In genomic region chr5:124398471-124398870, GRCh38 we compare ENCODE assay signal across 19 cellular contexts.
A peak's percentile ranks its signal among the peaks of the same experiment; 100 is the strongest.
DNase-seq lines count a peak whose midpoint lies in the region; ATAC-seq and TF ChIP-seq lines count a peak whose summit lies in the region.
"Had no signal": no experiment of that assay in that cellular context is flagged by ENCODE, and none has a peak within 500 bp of the region (broad histone marks: within the 10 kb centered on the region; RNA-seq: fewer than 3 reads in every experiment).

No MANE protein-coding gene starts in this region.

- H2BK5ac ChIP-seq in IMR-90 (ENCODE audit: low read depth, low read length, poor library complexity, severe bottlenecking), result no peak overlapping the region

- H4K91ac ChIP-seq in IMR-90 (ENCODE audit: insufficient read depth, low read depth, low read length), result no peak overlapping the region

- H3K4me1 ChIP-seq in IMR-90 (ENCODE audit: control insufficient read depth, insufficient read depth, low read length), result peaks cover 5% of the 10 kb centered on the region; the same call in 1 of the 2 replicates
- peaks cover 3 to 4% of the 10 kb centered on the region in 2 donors for H3K4me1 ChIP-seq in aorta (ENCODE audit: control insufficient read depth in 1 of 2, insufficient read depth in 2 of 2, low read length in 2 of 2)

- CTCF ChIA-PET in IMR-90 (lab: Yijun Ruan, JAX), result no interaction called here

- no peaks in the 10 kb centered on the region for H3K27me3 Mint-ChIP-seq in brain
- peaks cover 0 to 12% of the 10 kb centered on the region in 2 donors for H3K27me3 Mint-ChIP-seq in stimulated activated naive B cell treated with anti-CD40 and anti-IgM and Interleukin-4, amounts not matched to agents 10 μg/mL and 1 μg/mL and 100 μg/mL, for 72 hours

- BruUV-seq in IMR-90 (replicated peaks; lab: Mats Ljungman, UMichigan), result no TSS peak

- H4K5ac ChIP-seq in IMR-90 (ENCODE audit: low read depth, low read length), result no peak overlapping the region

- no peak overlapping the region for H3K56ac ChIP-seq in IMR-90 (ENCODE audit: extremely low read depth, insufficient read depth, low read length)

- no peak overlapping the region for H2AK9ac ChIP-seq in IMR-90 (replicated peaks; ENCODE audit: low read depth, low read length, poor library complexity)

- dilution Hi-C loops in IMR-90 (cut with HindIII; ENCODE audit: low sequenced_read_pairs, unreplicated experiment), result no loop called here

- intact Hi-C loops in IMR-90 (cut with micrococcal nuclease), result no loop called here
- intact Hi-C loops in aorta (cut with DNase I), result no loop called here

- no peak overlapping the region for H3K4ac ChIP-seq in IMR-90 (ENCODE audit: low read depth, low read length)

- H4K8ac ChIP-seq in IMR-90 (ENCODE audit: low read depth in 2 of 2, low read length in 2 of 2), result no peak overlapping the region

- no peak for TF ChIP-seq RAD21 in IMR-90 (IDR thresholded peaks at IDR 0.05; ENCODE audit: low read length)

- no CpG with 5 or more reads among the region's 1 CpG for WGBS in IMR-90 (ENCODE audit: extremely low coverage in 2 of 2, insufficient read length in 1 of 2), 2 experiments
- 16 to 24% methylated on average over 1 of the region's 1 CpG for WGBS in aorta, 2 donors

- H3K27ac ChIP-seq in IMR-90 (ENCODE audit: insufficient read depth, low read length), result no peak overlapping the region
- H3K27ac ChIP-seq in aorta (ENCODE audit: low read depth in 1 of 2, low read length in 2 of 2), result no peak overlapping the region
- H3K27ac ChIP-seq: HL-60, PC-9 had no signal

- H2AK5ac ChIP-seq in IMR-90 (ENCODE audit: low read depth, low read length), result no peak overlapping the region

- H3K79me1 ChIP-seq in IMR-90 (ENCODE audit: low read depth in 1 of 2, low read length in 2 of 2), result no peaks in the 10 kb centered on the region

- no peak overlapping the region for H2AFZ ChIP-seq in IMR-90 (replicated peaks; ENCODE audit: low read length, poor library complexity)

- H3K18ac ChIP-seq in IMR-90 (ENCODE audit: low read depth, low read length), result no peak overlapping the region

- H3K9me3 Mint-ChIP-seq in brain, result peaks cover 0 to 4% (median under 1%) of the 10 kb centered on the region in 5 experiments
- no peaks in the 10 kb centered on the region for H3K9me3 Mint-ChIP-seq in stimulated activated naive B cell treated with anti-CD40 and anti-IgM and Interleukin-4, amounts not matched to agents 10 μg/mL and 1 μg/mL and 100 μg/mL, for 72 hours

- no peak overlapping the region for H3K14ac ChIP-seq in IMR-90 (replicated peaks; ENCODE audit: low read depth, low read length)

- ATAC-seq in IMR-90 (ENCODE audit: low read depth) (0 out of 2 replicates have a peak, but pooled peaks have one; percentile 17), HG02763 (IDR thresholded peaks at IDR 0.05; ENCODE audit: unreplicated experiment) (no peak), HG02970 (IDR thresholded peaks at IDR 0.05; ENCODE audit: low FRiP score, unreplicated experiment) (no peak), aorta (ENCODE audit: low FRiP score) (no peak)
- ATAC-seq in stimulated activated naive B cell treated with anti-CD40 and anti-IgM and Interleukin-4, amounts not matched to agents 10 μg/mL and 1 μg/mL and 100 μg/mL, for 72 hours (replicated peaks), result no peak
- ATAC-seq: Right ventricle myocardium inferior had no signal

- H3K36me3 ChIP-seq in IMR-90 (ENCODE audit: control insufficient read depth, insufficient read depth, low read length) (no peaks in the 10 kb centered on the region), aorta (ENCODE audit: control insufficient read depth in 1 of 2, insufficient read depth in 2 of 2, low read length in 1 of 2) (no peaks in the 10 kb centered on the region)

- H3K36me3 Mint-ChIP-seq in brain, result no peaks in the 10 kb centered on the region
- H3K36me3 Mint-ChIP-seq in stimulated activated naive B cell treated with anti-CD40 and anti-IgM and Interleukin-4, amounts not matched to agents 10 μg/mL and 1 μg/mL and 100 μg/mL, for 72 hours, result no peaks in the 10 kb centered on the region

- TF ChIP-seq CTCF in AG10803 (conservative IDR thresholded peaks at IDR 0.05; ENCODE audit: low read length) (no peak), IMR-90 (conservative IDR thresholded peaks at IDR 0.05; ENCODE audit: low read depth, low read length) (no peak), brain (conservative IDR thresholded peaks at IDR 0.05) (no peak)

- POLR2A ChIA-PET in IMR-90 (lab: Charles Lee; ENCODE audit: unreplicated experiment), result no interaction called here

- H3K9me3 ChIP-seq in IMR-90 (ENCODE audit: control insufficient read depth, insufficient read depth, low read length) (no peaks in the 10 kb centered on the region), aorta (ENCODE audit: control insufficient read depth, low read length) (no peaks in the 10 kb centered on the region)

- H3K4me3 Mint-ChIP-seq in brain, result no peak overlapping the region
- no peak overlapping the region for H3K4me3 Mint-ChIP-seq in stimulated activated naive B cell treated with anti-CD40 and anti-IgM and Interleukin-4, amounts not matched to agents 10 μg/mL and 1 μg/mL and 100 μg/mL, for 72 hours

- no peak overlapping the region for H3K23ac ChIP-seq in IMR-90 (ENCODE audit: low read depth, low read length)

- H2BK120ac ChIP-seq in IMR-90 (ENCODE audit: low read depth, low read length), result no peak overlapping the region

- no peak overlapping the region for H3K4me3 ChIP-seq in AG10803 (ENCODE audit: low read length)
- H3K4me3 ChIP-seq in IMR-90 (ENCODE audit: insufficient read depth, low read depth, low read length), result no peak overlapping the region
- no peak overlapping the region for H3K4me3 ChIP-seq in aorta (ENCODE audit: low read length in 2 of 2)
- H3K4me3 ChIP-seq: PC-9 had no signal

- no peaks in the 10 kb centered on the region for H4K20me1 ChIP-seq in IMR-90 (ENCODE audit: insufficient read depth, low read length)

- in situ Hi-C loops in IMR-90 (cut with MboI; ENCODE audit: low sequenced_read_pairs), result no loop called here

- no peaks in the 10 kb centered on the region for H3K9me1 ChIP-seq in IMR-90 (ENCODE audit: insufficient read depth, low read length)

- no peak overlapping the region for H3K9ac ChIP-seq in IMR-90 (ENCODE audit: low read depth, low read length)

- H3K27me3 ChIP-seq in IMR-90 (ENCODE audit: control insufficient read depth, insufficient read depth, low read length) (0 out of 2 replicates have a peak, but pooled peaks cover 2% of the 10 kb centered on the region), aorta (ENCODE audit: control insufficient read depth in 1 of 2, insufficient read depth in 2 of 2, low read length in 1 of 2) (no peaks in the 10 kb centered on the region)

- no peak overlapping the region for H3K4me2 ChIP-seq in IMR-90 (ENCODE audit: low read depth, low read length)
- H3K4me2 ChIP-seq: PC-9 had no signal

- no peak for TF ChIP-seq POLR2A in IMR-90 (IDR thresholded peaks at IDR 0.05; ENCODE audit: low read depth, low read length)

- H3K4me1 Mint-ChIP-seq in brain, result peaks cover 86% of the 10 kb centered on the region
- peaks cover 4 to 11% of the 10 kb centered on the region in 2 donors for H3K4me1 Mint-ChIP-seq in stimulated activated naive B cell treated with anti-CD40 and anti-IgM and Interleukin-4, amounts not matched to agents 10 μg/mL and 1 μg/mL and 100 μg/mL, for 72 hours

- no peak overlapping the region for H2BK15ac ChIP-seq in IMR-90 (ENCODE audit: low read depth, low read length)

- no peak overlapping the region for H2BK20ac ChIP-seq in IMR-90 (ENCODE audit: low read depth, low read length)

- peak overlapping the region in 3 of 5 experiments; percentile 20 to 62 (median 36) for H3K27ac Mint-ChIP-seq in brain
- no peak overlapping the region for H3K27ac Mint-ChIP-seq in stimulated activated naive B cell treated with anti-CD40 and anti-IgM and Interleukin-4, amounts not matched to agents 10 μg/mL and 1 μg/mL and 100 μg/mL, for 72 hours

- DNase-seq in AG10803 (ENCODE audit: low read depth) (peak; percentile 37), IMR-90 (peak; percentile 19), fibroblast of peridontal ligament (ENCODE audit: extremely low read depth) (peak; percentile 96), aorta (no peak)
- DNase-seq in stimulated activated naive B cell treated with anti-CD40 and anti-IgM and Interleukin-4, amounts not matched to agents 10 μg/mL and 1 μg/mL and 100 μg/mL, for 72 hours, result no peak
- DNase-seq: 8988T, DMS79, GF-D8, KBM-7, NCI-H1048, NCI-H1694, NCI-H446, NCI-H748 treated with DMSO at 0.1 percent for 48 hours, PC-9 had no signal

TF ChIP-seq in IMR-90, 13 proteins besides CTCF, POLR2A, EP300 and RAD21 (continues in another document):
- TF ChIP-seq SMC3 (IDR thresholded peaks at IDR 0.05; ENCODE audit: low read depth, low read length), result no peak
- TF ChIP-seq ELK1 (IDR thresholded peaks at IDR 0.05; ENCODE audit: borderline replicate concordance, low read depth, low read length), result no peak
- TF ChIP-seq RCOR1 (IDR thresholded peaks at IDR 0.05; ENCODE audit: insufficient replicate concordance, low read length), result no peak
- TF ChIP-seq FOS (IDR thresholded peaks at IDR 0.05; ENCODE audit: low read depth, low read length), result no peak
- no peak for TF ChIP-seq CHD1 (IDR thresholded peaks at IDR 0.05; ENCODE audit: low read depth, low read length)
- no peak for TF ChIP-seq CEBPB (IDR thresholded peaks at IDR 0.05; ENCODE audit: low read depth, low read length)
- TF ChIP-seq USF2 (IDR thresholded peaks at IDR 0.05; ENCODE audit: low read depth, low read length), result no peak
- no peak for TF ChIP-seq MAZ (IDR thresholded peaks at IDR 0.05; ENCODE audit: borderline replicate concordance, low read depth, low read length)
- TF ChIP-seq MAFK (IDR thresholded peaks at IDR 0.05; ENCODE audit: low read depth, low read length), result no peak
- no peak for TF ChIP-seq NFE2L2 (IDR thresholded peaks at IDR 0.05; ENCODE audit: low read depth, low read length)
- TF ChIP-seq RFX5 (IDR thresholded peaks at IDR 0.05; ENCODE audit: low read depth, low read length), result no peak
- TF ChIP-seq BHLHE40 (IDR thresholded peaks at IDR 0.05; ENCODE audit: low read depth, low read length), result no peak

Comparison
In these comparisons a context has a peak if more than half of its experiments do, and no peak if none do; other contexts are left out.
1. DNase-seq: peak in AG10803 (single experiment), IMR-90 (single experiment) and fibroblast of peridontal ligament (single experiment); none in stimulated activated naive B cell treated with anti-CD40 and anti-IgM and Interleukin-4, amounts not matched to agents 10 μg/mL and 1 μg/mL and 100 μg/mL, for 72 hours (single experiment) and aorta (0 of 2).